In the genomic region with DNA sequence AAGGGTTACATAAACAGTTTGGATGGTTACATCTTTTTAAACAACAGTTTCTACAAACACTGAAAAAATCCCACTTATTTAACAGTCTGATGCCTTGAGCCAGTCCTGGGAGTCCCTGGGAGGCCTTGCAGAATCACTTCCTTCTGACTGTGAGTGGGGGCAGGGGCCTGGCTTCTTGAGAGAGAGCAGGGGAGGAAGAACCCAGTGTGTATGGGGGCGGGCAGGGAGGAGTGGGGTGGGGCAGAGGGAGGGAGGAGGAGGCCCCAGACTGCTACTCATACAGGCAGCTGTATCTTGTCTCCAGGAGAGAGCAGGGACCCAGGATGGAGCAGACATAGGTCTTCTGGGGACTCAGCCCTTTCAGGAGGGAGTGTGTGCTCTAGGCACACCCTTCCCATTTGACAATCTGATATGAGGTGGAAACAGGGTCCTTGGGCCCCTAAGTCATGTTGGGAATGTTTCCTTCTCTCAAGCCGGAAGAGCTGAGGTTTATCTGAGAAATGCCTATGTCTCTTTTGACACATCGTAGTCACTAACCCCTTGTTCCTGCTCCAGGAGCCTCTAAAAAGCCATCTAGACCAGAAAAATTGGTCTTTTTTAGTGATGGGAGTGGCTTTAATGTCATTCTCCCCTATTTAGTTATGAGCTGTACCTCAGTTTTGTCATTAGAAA, we compare ENCODE assay signal across 8 cellular contexts. TPM values are rescaled to one million over a fixed set of nuclear protein-coding genes. Genes with fewer than 3 reads are reported as not detected.
DNase-seq lines count a peak whose midpoint lies in the region; ATAC-seq and TF ChIP-seq lines count a peak whose summit lies in the region.

No MANE protein-coding gene starts in this region.

- H3K27me3 ChIP-seq in colonic mucosa (no peaks in the 10 kb centered on the region), suprapubic skin (no peaks in the 10 kb centered on the region)

- TF ChIP-seq EP300 in suprapubic skin (IDR thresholded peaks at IDR 0.05), result no peak

- H3K27ac ChIP-seq in colonic mucosa (peak overlapping the region; percentile 60), suprapubic skin (peak overlapping the region; percentile 77)

- H3K36me3 ChIP-seq in colonic mucosa (no peaks in the 10 kb centered on the region), mucosa of descending colon (ENCODE audit: low read depth) (no peaks in the 10 kb centered on the region), suprapubic skin (no peaks in the 10 kb centered on the region)

- no peak for TF ChIP-seq CTCF in AG09319 (IDR thresholded peaks at IDR 0.05; ENCODE audit: low read depth, low read length)
- TF ChIP-seq CTCF in colonic mucosa (IDR thresholded peaks at IDR 0.05), result no peak
- no peak for TF ChIP-seq CTCF in mucosa of descending colon (IDR thresholded peaks at IDR 0.05)
- no peak for TF ChIP-seq CTCF in suprapubic skin (IDR thresholded peaks at IDR 0.05)

- WGBS in suprapubic skin, result 72% methylated on average over 2 of the region's 3 CpGs

- peak; percentile 66 for ATAC-seq in GM19324 (IDR thresholded peaks at IDR 0.05; ENCODE audit: low FRiP score, unreplicated experiment)
- ATAC-seq in HG03378 (IDR thresholded peaks at IDR 0.05; ENCODE audit: unreplicated experiment), result peak; percentile 81
- peak; percentile 69 for ATAC-seq in mucosa of descending colon

- H3K4me1 ChIP-seq in colonic mucosa, result peaks cover 8% of the 10 kb centered on the region
- peaks cover 53% of the 10 kb centered on the region for H3K4me1 ChIP-seq in mucosa of descending colon (ENCODE audit: low read depth)
- peaks cover 58% of the 10 kb centered on the region for H3K4me1 ChIP-seq in suprapubic skin

- H3K4me3 ChIP-seq in colonic mucosa (no peak overlapping the region), mucosa of descending colon (no peak overlapping the region), suprapubic skin (no peak overlapping the region)

- intact Hi-C loops in colonic mucosa (cut with DNase I), result no loop called here
- intact Hi-C loops in mucosa of descending colon (cut with DNase I, micrococcal nuclease), result no loop called here

- DNase-seq in AG09319 (ENCODE audit: extremely low read depth, low read depth) (peak; percentile 79), T-helper 9 cell (peak; percentile 40), colonic mucosa (peak; percentile 78), mucosa of descending colon (peak; percentile 72 to 90 (median 75)), suprapubic skin (ENCODE audit: low spot score in 2 of 2) (no peak), NCI-H1048 (lab: John Stamatoyannopoulos, UW) (no peak)

- no peaks in the 10 kb centered on the region for H3K9me3 ChIP-seq in colonic mucosa
- no peaks in the 10 kb centered on the region for H3K9me3 ChIP-seq in mucosa of descending colon
- H3K9me3 ChIP-seq in suprapubic skin, result no peaks in the 10 kb centered on the region

- peak overlapping the region in 1 of 2 donors; percentile 74 for H3K9ac ChIP-seq in colonic mucosa (ENCODE audit: low read depth in 2 of 2, low read length in 2 of 2)

- TF ChIP-seq POLR2A in suprapubic skin (IDR thresholded peaks at IDR 0.05), result no peak

RNA-seq across cellular contexts. Expression of a gene that starts 52.8 kb away (rescaled TPM):
- total RNA-seq in colonic mucosa, result 10 to 100 TPM; 59.7 to 87.8 TPM
- total RNA-seq in mucosa of descending colon, result 100 to 1,000 TPM in 2 of 3 donors, 10 to 100 TPM in 1; 89.4 to 172 (median 143) TPM
- 10 to 100 TPM; 17.5 to 24.1 (median 20.1) TPM for total RNA-seq in suprapubic skin

Comparison
In these comparisons a context has a peak if more than half of its experiments do, and no peak if none do; other contexts are left out.
1. DNase-seq: peak in AG09319 (single experiment), T-helper 9 cell (single experiment), colonic mucosa (single experiment) and mucosa of descending colon (3 of 3); none in suprapubic skin (0 of 2) and NCI-H1048 (single experiment).
2. Peak in every context shown above with its lines, with median percentiles within 50 percentile points of each other: ATAC-seq.